In genomic region chr3:38133557-38134405, GRCh38 we compare ENCODE assay signal across 12 cellular contexts. TPM values are rescaled to one million over a fixed set of nuclear protein-coding genes. Genes with fewer than 3 reads are reported as not detected.
DNase-seq lines count a peak whose midpoint lies in the region; ATAC-seq and TF ChIP-seq lines count a peak whose summit lies in the region.
"Had no signal": no experiment of that assay in that cellular context is flagged by ENCODE, and none has a peak within 500 bp of the region (broad histone marks: within the 10 kb centered on the region; RNA-seq: fewer than 3 reads in every experiment).

No MANE protein-coding gene starts in this region.

- H4K20me1 ChIP-seq in mammary epithelial cell (ENCODE audit: insufficient read depth, low read length): no peaks in the 10 kb centered on the region

- WGBS in mammary epithelial cell (ENCODE audit: low coverage, missing lambda C conversion rate): 74% methylated on average over 10 of the region's 10 CpGs

- H3K36me3 Mint-ChIP-seq in MCF 10A (ENCODE audit: insufficient read depth, unreplicated experiment) (peaks cover 42% of the 10 kb centered on the region), CD14-positive monocyte (peaks cover 64 to 66% of the 10 kb centered on the region in 2 donors)

- intact Hi-C loops in breast epithelium (cut with DNase I; ENCODE audit: low total_unique reads) (no loop called here), MCF 10A (cut with micrococcal nuclease) (loop anchor here (5.0 kb wide), 1 partner anchor 349 kb away; no protein-coding TSS in a partner anchor), mammary epithelial cell (cut with micrococcal nuclease) (loop anchor here (5.0 kb wide), 1 partner anchor 344 kb away; no protein-coding TSS in a partner anchor), mucosa of descending colon (cut with DNase I, micrococcal nuclease) (loop anchor here in 1 of 2 donors (10.0 kb wide), 1 partner anchor 89 kb away; no protein-coding TSS in a partner anchor), CD14-positive monocyte (cut with micrococcal nuclease) (loop anchor here in 1 of 2 donors (10.0 kb wide), 2 partner anchors 91 to 211 kb away; partner anchors contain the start of gene XYLB), tibial artery (cut with DNase I; ENCODE audit: low total_unique reads) (loop anchor here (10.0 kb wide), 1 partner anchor 99 kb away; the partner anchor contains the start of gene DLEC1)

- DNase-seq in breast epithelium (ENCODE audit: low spot score in 2 of 2) (no peak), MCF 10A (ENCODE audit: unreplicated experiment) (no peak), mammary epithelial cell (peak; percentile 37), mucosa of descending colon (peak in 2 of 3 donors; percentile 27 to 45), CD14-positive monocyte (ENCODE audit: low spot score) (no peak), GOT3 (lab: John Stamatoyannopoulos, UW) (no peak), tibial artery (no peak), epidermal melanocyte (ENCODE audit: insufficient read length, low spot score) (no peak)
- DNase-seq: activated naive CD4-positive, alpha-beta T cell; SIG-M5; stimulated activated CD8-positive, alpha-beta memory T cell treated with anti-CD3 and anti-CD28 coated beads, Interleukin-4, amount 100 ng/mL, for 48 hours had no signal

- H3K4me3 Mint-ChIP-seq in MCF 10A (ENCODE audit: unreplicated experiment) (no peak overlapping the region), CD14-positive monocyte (no peak overlapping the region)
- H3K4me3 Mint-ChIP-seq: memory B cell had no signal

- H3K4me1 ChIP-seq in breast epithelium (peaks cover 0 to 27% of the 10 kb centered on the region in 2 donors), mammary epithelial cell (ENCODE audit: insufficient read depth, low read length) (peaks cover 24% of the 10 kb centered on the region), mucosa of descending colon (ENCODE audit: low read depth) (peaks cover 32% of the 10 kb centered on the region), tibial artery (peaks cover 0 to 48% (median 25%) of the 10 kb centered on the region in 4 donors)

- H3K27ac Mint-ChIP-seq in MCF 10A (ENCODE audit: low read depth, unreplicated experiment): no peak overlapping the region
- H3K27ac Mint-ChIP-seq in CD14-positive monocyte: peak overlapping the region in 3 of 7 donors; percentile 55 to 69 (median 68)
- H3K27ac Mint-ChIP-seq: memory B cell had no signal

- H3K36me3 ChIP-seq in breast epithelium (no peaks in the 10 kb centered on the region), mammary epithelial cell (ENCODE audit: insufficient read depth, low read length) (peaks cover 4% of the 10 kb centered on the region), mucosa of descending colon (ENCODE audit: low read depth) (no peaks in the 10 kb centered on the region), tibial artery (peaks cover 48 to 60% (median 54%) of the 10 kb centered on the region in 3 donors)

- H3K9me3 Mint-ChIP-seq in MCF 10A (ENCODE audit: unreplicated experiment): no peaks in the 10 kb centered on the region
- H3K9me3 Mint-ChIP-seq in CD14-positive monocyte: peaks cover 0 to 1% (median 0%) of the 10 kb centered on the region in 7 donors
- H3K9me3 Mint-ChIP-seq: memory B cell had no signal

- H3K9ac ChIP-seq in mammary epithelial cell (ENCODE audit: insufficient read depth, low read length): no peak overlapping the region

- H3K4me1 Mint-ChIP-seq in MCF 10A (ENCODE audit: insufficient read depth, unreplicated experiment) (peaks cover 35% of the 10 kb centered on the region), CD14-positive monocyte (peaks cover 52% of the 10 kb centered on the region)

- ATAC-seq in mucosa of descending colon: peak; percentile 14

- no peaks in the 10 kb centered on the region for H3K9me3 ChIP-seq in breast epithelium
- H3K9me3 ChIP-seq in mammary epithelial cell (replicated peaks; ENCODE audit: insufficient read depth, low read length): no peaks in the 10 kb centered on the region
- no peaks in the 10 kb centered on the region for H3K9me3 ChIP-seq in mucosa of descending colon
- no peaks in the 10 kb centered on the region for H3K9me3 ChIP-seq in tibial artery

- no peak overlapping the region for H2AFZ ChIP-seq in mammary epithelial cell (ENCODE audit: low read depth, low read length)

- H3K4me2 ChIP-seq in mammary epithelial cell (ENCODE audit: insufficient read depth, low read depth, low read length): peak overlapping the region; percentile 25

- POLR2A ChIA-PET in MCF 10A (lab: Yijun Ruan, JAX): interaction anchor here (0.9 kb wide), 1 partner anchor 33 kb away, joined by 3 read pairs; no protein-coding TSS in a partner anchor

- dilution Hi-C loops in mammary epithelial cell (cut with HindIII; ENCODE audit: low sequenced_read_pairs): loop anchor here (5.0 kb wide), 1 partner anchor 46 kb away; no protein-coding TSS in a partner anchor

- in situ Hi-C loops in mammary epithelial cell (cut with MboI; ENCODE audit: low sequenced_read_pairs in 2 of 2): loop anchor here in 1 of 2 donors (25.0 kb wide), 1 partner anchor 354 kb away; the partner anchor contains the start of gene EXOG

- CTCF ChIA-PET in MCF 10A (lab: Yijun Ruan, JAX) (interaction anchor here (0.6 to 0.9 kb wide), 3 partner anchors 26 to 166 kb away, joined by 3 to 5 read pairs (median 3); no protein-coding TSS in a partner anchor), mammary epithelial cell (lab: Charles Lee; ENCODE audit: low non-redundant PET) (interaction anchor here (0.6 kb wide), 1 partner anchor 16 kb away, joined by 3 read pairs; no protein-coding TSS in a partner anchor)

- BruUV-seq in MCF 10A (replicated peaks; lab: Mats Ljungman, UMichigan) (no TSS peak), mammary epithelial cell (replicated peaks; lab: Mats Ljungman, UMichigan) (no TSS peak)

- TF ChIP-seq CTCF in breast epithelium (IDR thresholded peaks at IDR 0.05) (no peak), MCF 10A (IDR thresholded peaks at IDR 0.05; ENCODE audit: unreplicated experiment) (no peak), mammary epithelial cell (conservative IDR thresholded peaks at IDR 0.05 in 1 of 2, IDR thresholded peaks at IDR 0.05 in 1 of 2; ENCODE audit: extremely low read depth in 1 of 2, insufficient read depth in 1 of 2, low read depth in 1 of 2, low read length in 2 of 2) (no peak), mucosa of descending colon (IDR thresholded peaks at IDR 0.05) (no peak), CD14-positive monocyte (IDR thresholded peaks at IDR 0.05) (no peak), tibial artery (IDR thresholded peaks at IDR 0.05) (no peak)

- H3K27ac ChIP-seq in breast epithelium (peak overlapping the region; percentile 60 to 68), mammary epithelial cell (ENCODE audit: insufficient read depth, low read depth, low read length) (no peak overlapping the region), tibial artery (no peak overlapping the region)

- no peak for TF ChIP-seq POLR2A in breast epithelium (IDR thresholded peaks at IDR 0.05)

- no peaks in the 10 kb centered on the region for H3K27me3 Mint-ChIP-seq in MCF 10A (ENCODE audit: insufficient read depth, unreplicated experiment)
- no peaks in the 10 kb centered on the region for H3K27me3 Mint-ChIP-seq in CD14-positive monocyte (ENCODE audit: low read depth in 3 of 3)
- H3K27me3 Mint-ChIP-seq: memory B cell had no signal

- H3K79me2 ChIP-seq in mammary epithelial cell (ENCODE audit: insufficient read depth, low read length): peaks cover 49% of the 10 kb centered on the region

- H3K4me3 ChIP-seq in breast epithelium (no peak overlapping the region), mammary epithelial cell (replicated peaks in 1 of 3; ENCODE audit: insufficient read depth in 1 of 3, low read depth in 2 of 3, low read length in 3 of 3) (no peak overlapping the region), mucosa of descending colon (no peak overlapping the region), tibial artery (no peak overlapping the region)

- no peaks in the 10 kb centered on the region for H3K27me3 ChIP-seq in breast epithelium
- H3K27me3 ChIP-seq in mammary epithelial cell (ENCODE audit: insufficient read depth, low read length): no peaks in the 10 kb centered on the region
- H3K27me3 ChIP-seq in tibial artery: no peaks in the 10 kb centered on the region

RNA-seq across cellular contexts. Expression of gene ACAA1, which starts 3.1 kb away (rescaled TPM):
- total RNA-seq in breast epithelium (10 to 100 TPM; 69.2 to 87.5 (median 83.9) TPM), MCF 10A (2022) (36.6 and 46.7 TPM in 2 replicates), mammary epithelial cell (10 to 100 TPM; 24.8 to 62.4 TPM), mucosa of descending colon (100 to 1,000 TPM; 102 to 201 (median 138) TPM)
- polyA plus RNA-seq in mammary epithelial cell (76.5 TPM), CD14-positive monocyte (100 to 1,000 TPM; 123 to 133 TPM)
- 36.4 TPM for polyA minus RNA-seq in mammary epithelial cell

RNA-seq across cellular contexts. Expression of gene MYD88, which starts 4.7 kb away (rescaled TPM):
- total RNA-seq in breast epithelium (10 to 100 TPM; 33.4 to 36.0 (median 35.3) TPM), MCF 10A (2022) (19.7 and 21.2 TPM in 2 replicates), mammary epithelial cell (10 to 100 TPM; 10.2 to 25.6 TPM), mucosa of descending colon (10 to 100 TPM; 39.5 to 81.7 (median 72.4) TPM)
- polyA plus RNA-seq in mammary epithelial cell (20.4 TPM), CD14-positive monocyte (100 to 1,000 TPM; 398 to 427 TPM)
- polyA minus RNA-seq in mammary epithelial cell: 99.2 TPM

RNA-seq across cellular contexts. Expression of gene OXSR1, which starts 31.6 kb away (rescaled TPM):
- total RNA-seq in breast epithelium (10 to 100 TPM; 29.0 to 41.6 (median 33.1) TPM), MCF 10A (2022) (71.7 and 75.5 TPM in 2 replicates), mammary epithelial cell (10 to 100 TPM; 48.3 to 70.6 TPM), mucosa of descending colon (10 to 100 TPM; 40.2 to 44.0 (median 41.9) TPM)
- polyA plus RNA-seq in mammary epithelial cell (36.4 TPM), CD14-positive monocyte (10 to 100 TPM in 1 of 2 donors, 1 to 10 TPM in 1; 9.4 to 12.3 TPM)
- polyA minus RNA-seq in mammary epithelial cell: 31.9 TPM

Comparison
In these comparisons a context has a peak if more than half of its experiments do, and no peak if none do; other contexts are left out.
1. DNase-seq: peak in mammary epithelial cell (single experiment) and mucosa of descending colon (2 of 3); none in breast epithelium (0 of 2), MCF 10A (single experiment), CD14-positive monocyte (single experiment), GOT3 (single experiment), tibial artery (0 of 2) and epidermal melanocyte (single experiment).
2. H3K27ac ChIP-seq: peak in breast epithelium (2 of 2); none in mammary epithelial cell (single experiment) and tibial artery (0 of 2).